In the genomic region with DNA sequence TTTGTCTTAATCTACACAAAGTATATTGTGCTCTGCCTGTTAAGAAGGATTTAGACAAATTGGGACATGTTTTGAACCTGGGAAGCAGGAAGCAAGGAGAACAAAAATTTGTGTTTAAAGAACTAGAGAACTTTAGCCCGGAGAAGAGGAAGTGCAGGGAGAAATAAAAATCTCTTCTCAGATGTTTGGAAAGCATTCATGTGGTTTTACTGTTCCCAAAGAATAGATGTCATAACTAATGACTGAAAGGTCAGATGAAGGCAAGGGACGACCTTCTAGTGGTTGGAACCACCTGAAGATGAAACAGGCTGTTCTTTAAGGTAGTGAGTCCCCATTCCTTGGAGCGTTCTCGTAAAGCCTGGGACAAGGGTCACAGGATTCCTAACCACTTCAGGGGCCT, we compare ENCODE assay signal across 16 cellular contexts. TPM values are rescaled to one million over a fixed set of nuclear protein-coding genes. Genes with fewer than 3 reads are reported as not detected.
DNase-seq lines count a peak whose midpoint lies in the region; FAIRE-seq and TF ChIP-seq lines count a peak whose summit lies in the region.
"Had no signal": no experiment of that assay in that cellular context is flagged by ENCODE, and none has a peak within 500 bp of the region (broad histone marks: within the 10 kb centered on the region; RNA-seq: fewer than 3 reads in every experiment).

No MANE protein-coding gene starts in this region.

- H3K79me2 ChIP-seq in keratinocyte (ENCODE audit: control insufficient read depth, insufficient read depth, low read length), result no peaks in the 10 kb centered on the region

- TF ChIP-seq POLR2A in suprapubic skin (IDR thresholded peaks at IDR 0.05), result no peak

- TF ChIP-seq CTCF in keratinocyte (optimal IDR thresholded peaks at IDR 0.05 in 1 of 3, IDR thresholded peaks at IDR 0.05 in 1 of 3, conservative IDR thresholded peaks at IDR 0.05 in 1 of 3; ENCODE audit: extremely low read depth in 1 of 3, insufficient read depth in 2 of 3, low read length in 3 of 3) (no peak), suprapubic skin (IDR thresholded peaks at IDR 0.05) (no peak)

- no peak overlapping the region for H3K27ac ChIP-seq in keratinocyte (ENCODE audit: control insufficient read depth, insufficient read depth, low read length)
- peak overlapping the region; percentile 8 for H3K27ac ChIP-seq in suprapubic skin

- H3K4me2 ChIP-seq in keratinocyte (ENCODE audit: control insufficient read depth, extremely low read depth, insufficient read depth, low read depth, low read length), result peak overlapping the region; percentile 9

- H3K9me1 ChIP-seq in keratinocyte (ENCODE audit: control insufficient read depth, extremely low read depth, insufficient read depth, low read length), result no peaks in the 10 kb centered on the region

- WGBS in suprapubic skin, result 56% methylated on average over 4 of the region's 4 CpGs

- no peak overlapping the region for H3K4me3 ChIP-seq in keratinocyte (ENCODE audit: control insufficient read depth in 2 of 3, extremely low read depth in 1 of 3, insufficient read depth in 2 of 3, low read depth in 1 of 3, low read length in 3 of 3)
- no peak overlapping the region for H3K4me3 ChIP-seq in suprapubic skin
- H3K4me3 ChIP-seq: dorsolateral prefrontal cortex had no signal

- no peaks in the 10 kb centered on the region for H3K36me3 ChIP-seq in keratinocyte (ENCODE audit: control insufficient read depth in 2 of 2, extremely low read depth in 1 of 2, insufficient read depth in 2 of 2, low read length in 2 of 2)
- H3K36me3 ChIP-seq in suprapubic skin, result no peaks in the 10 kb centered on the region

- H2AFZ ChIP-seq in keratinocyte (ENCODE audit: control insufficient read depth, low read length), result peak overlapping the region; percentile 2

- dilution Hi-C loops in keratinocyte (cut with MboI; ENCODE audit: extremely low pct_ligation_motif_present, low sequenced_read_pairs), result no loop called here

- no peak overlapping the region for H3K9ac ChIP-seq in keratinocyte (ENCODE audit: control insufficient read depth, extremely low read depth, insufficient read depth, low read length)

- DNase-seq in Kasumi-1 (lab: John Stamatoyannopoulos, UW), result peak; percentile 27 to 39
- DNase-seq in SKM-1 (lab: John Stamatoyannopoulos, UW; ENCODE audit: unreplicated experiment), result peak; percentile 42
- DNase-seq in keratinocyte (ENCODE audit: low read depth, low spot score), result no peak
- DNase-seq in suprapubic skin (ENCODE audit: low spot score in 2 of 2), result no peak
- DNase-seq in stimulated activated CD4-positive, alpha-beta T cell treated with anti-CD3 and anti-CD28 coated beads, Interleukin-1b, Interleukin-23, amount 100 ng/mL, for 48 hours, result no peak
- no peak for DNase-seq in HK-2 (ENCODE audit: unreplicated experiment)
- no peak for DNase-seq in activated CD8-positive, alpha-beta memory T cell treated with anti-CD3 and anti-CD28 coated beads, Interleukin-2, amount 50 U/mL, for 4 hours
- no peak for DNase-seq in ecto neural progenitor cell (ENCODE audit: low spot score)
- DNase-seq: dorsolateral prefrontal cortex; NCI-H187; occipital lobe; stimulated activated CD4-positive, alpha-beta T cell treated with anti-CD3 and anti-CD28 coated beads, Interleukin-2, amount 100 ng/mL, for 24 hours; stimulated activated naive CD4-positive, alpha-beta T cell treated with Interleukin-2 at 50 U/mL for 16 hours; T-helper 17 cell had no signal

- H3K9me3 ChIP-seq in keratinocyte (ENCODE audit: control insufficient read depth, low read depth, low read length), result no peaks in the 10 kb centered on the region
- H3K9me3 ChIP-seq in suprapubic skin, result no peaks in the 10 kb centered on the region

- no peaks in the 10 kb centered on the region for H3K27me3 ChIP-seq in keratinocyte (ENCODE audit: control insufficient read depth, extremely low read depth, insufficient read depth, low read length)
- no peaks in the 10 kb centered on the region for H3K27me3 ChIP-seq in suprapubic skin
- H3K27me3 ChIP-seq: dorsolateral prefrontal cortex had no signal

- no peak for FAIRE-seq in keratinocyte (lab: Jason Lieb, UNC)
- FAIRE-seq: HTR-8/SVneo had no signal

- TF ChIP-seq EP300 in suprapubic skin (IDR thresholded peaks at IDR 0.05), result no peak

- H4K20me1 ChIP-seq in keratinocyte (ENCODE audit: control insufficient read depth, extremely low read depth, insufficient read depth, low read length), result no peaks in the 10 kb centered on the region

- peaks cover 44% of the 10 kb centered on the region for H3K4me1 ChIP-seq in keratinocyte (ENCODE audit: control insufficient read depth, extremely low read depth, insufficient read depth, low read length)
- peaks cover 72% of the 10 kb centered on the region for H3K4me1 ChIP-seq in suprapubic skin

RNA-seq across cellular contexts. Expression of gene IRAG1, which starts 38.3 kb away (rescaled TPM):
- polyA plus RNA-seq in keratinocyte, result 0.37 to 0.71 TPM (median 0.51 TPM) in 3 replicates
- 0.70 TPM for polyA plus RNA-seq in keratinocyte (2011; ENCODE audit: low read depth)
- 0.30 and 0.64 TPM in 2 replicates for polyA plus RNA-seq in keratinocyte (2011; cell fraction: cytosol; rRNA removed)
- 0.57 and 0.60 TPM in 2 replicates for polyA plus RNA-seq in keratinocyte (2011; cell fraction: nucleus; rRNA removed)
- 0.23 and 0.75 TPM in 2 replicates for polyA plus RNA-seq in keratinocyte (2012; ENCODE audit: low replicate concordance)
- 0.33 to 0.99 TPM (median 0.83 TPM) in 3 replicates for polyA minus RNA-seq in keratinocyte
- polyA minus RNA-seq in keratinocyte (2011; cell fraction: cytosol; rRNA and poly(A)+ RNA removed), result 0.38 TPM
- 0.32 and 1.8 TPM in 2 replicates for polyA minus RNA-seq in keratinocyte (2011; cell fraction: nucleus; rRNA and poly(A)+ RNA removed)
- total RNA-seq in suprapubic skin, result 1 to 10 TPM; 2.9 to 4.6 (median 4.2) TPM
- total RNA-seq: activated CD8-positive, alpha-beta memory T cell treated with anti-CD3 and anti-CD28 coated beads for 36 hours had no signal

Comparison
In these comparisons a context has a peak if more than half of its experiments do, and no peak if none do; other contexts are left out.
1. DNase-seq: peak in Kasumi-1 (2 of 2) and SKM-1 (single experiment); none in keratinocyte (single experiment), suprapubic skin (0 of 2), stimulated activated CD4-positive, alpha-beta T cell treated with anti-CD3 and anti-CD28 coated beads, Interleukin-1b, Interleukin-23, amount 100 ng/mL, for 48 hours (single experiment), HK-2 (single experiment), activated CD8-positive, alpha-beta memory T cell treated with anti-CD3 and anti-CD28 coated beads, Interleukin-2, amount 50 U/mL, for 4 hours (single experiment) and ecto neural progenitor cell (single experiment).